Comparison of ENCODE assay signal across 12 cellular contexts in genomic region chr5:56692359-56693219, GRCh38.
DNase-seq lines count a peak whose midpoint lies in the region; ATAC-seq and TF ChIP-seq lines count a peak whose summit lies in the region.
"Had no signal": no experiment of that assay in that cellular context is flagged by ENCODE, and none has a peak within 500 bp of the region (broad histone marks: within the 10 kb centered on the region; RNA-seq: fewer than 3 reads in every experiment).

No MANE protein-coding gene starts in this region.

- TF ChIP-seq EP300 in transverse colon (IDR thresholded peaks at IDR 0.05; ENCODE audit: low read depth), result no peak

- peak in 2 of 3 donors; percentile 18 to 75 for DNase-seq in CD4-positive, CD25-positive, alpha-beta regulatory T cell
- DNase-seq in transverse colon (no peak), type B pancreatic cell (ENCODE audit: extremely low spot score, unreplicated experiment) (no peak), Right ventricle myocardium superior (no peak), progenitor cell of endocrine pancreas (ENCODE audit: low spot score, unreplicated experiment) (no peak)
- DNase-seq: NCI-H2227 treated with DMSO at 0.1 percent for 48 hours, pancreas, RPMI8226 had no signal

- no peaks in the 10 kb centered on the region for H3K9me3 ChIP-seq in CD4-positive, CD25-positive, alpha-beta regulatory T cell (ENCODE audit: control insufficient read depth in 2 of 2, low read length in 2 of 2)
- no peaks in the 10 kb centered on the region for H3K9me3 ChIP-seq in transverse colon
- H3K9me3 ChIP-seq: pancreas had no signal

- TF ChIP-seq CTCF in transverse colon (IDR thresholded peaks at IDR 0.05) (no peak), type B pancreatic cell (conservative IDR thresholded peaks at IDR 0.05) (no peak), progenitor cell of endocrine pancreas (IDR thresholded peaks at IDR 0.05; ENCODE audit: unreplicated experiment) (no peak)

- H3K9me3 Mint-ChIP-seq in CD4-positive, CD25-positive, alpha-beta regulatory T cell, result peaks cover 0 to 6% (median 1%) of the 10 kb centered on the region in 7 donors
- H3K9me3 Mint-ChIP-seq in activated T-helper 17 cell treated with anti-CD3 and anti-CD28 coated beads, Interleukin-2, amount 50 U/mL, for 72 hours, result no peaks in the 10 kb centered on the region
- H3K9me3 Mint-ChIP-seq in type B pancreatic cell (peaks cover 3% of the 10 kb centered on the region), progenitor cell of endocrine pancreas (ENCODE audit: low read depth) (no peaks in the 10 kb centered on the region)

- peak overlapping the region; percentile 79 for H3K4me3 ChIP-seq in CD4-positive, CD25-positive, alpha-beta regulatory T cell (ENCODE audit: low read depth, low read length)
- no peak overlapping the region for H3K4me3 ChIP-seq in transverse colon
- H3K4me3 ChIP-seq: pancreas had no signal

- H3K27ac Mint-ChIP-seq in CD4-positive, CD25-positive, alpha-beta regulatory T cell, result peak overlapping the region; percentile 93 to 98 (median 93)
- peak overlapping the region; percentile 90 for H3K27ac Mint-ChIP-seq in activated T-helper 17 cell treated with anti-CD3 and anti-CD28 coated beads, Interleukin-2, amount 50 U/mL, for 72 hours
- H3K27ac Mint-ChIP-seq in type B pancreatic cell (no peak overlapping the region), progenitor cell of endocrine pancreas (no peak overlapping the region)

- peak overlapping the region; percentile 61 for H3K27ac ChIP-seq in CD4-positive, CD25-positive, alpha-beta regulatory T cell (ENCODE audit: insufficient read depth, low read length, poor library complexity, severe bottlenecking)
- no peak overlapping the region for H3K27ac ChIP-seq in transverse colon
- H3K27ac ChIP-seq: HL-60, pancreas had no signal

- H3K27me3 Mint-ChIP-seq in CD4-positive, CD25-positive, alpha-beta regulatory T cell, result peaks cover 4% of the 10 kb centered on the region
- H3K27me3 Mint-ChIP-seq in activated T-helper 17 cell treated with anti-CD3 and anti-CD28 coated beads, Interleukin-2, amount 50 U/mL, for 72 hours, result no peaks in the 10 kb centered on the region
- H3K27me3 Mint-ChIP-seq in type B pancreatic cell (no peaks in the 10 kb centered on the region), progenitor cell of endocrine pancreas (peaks cover 14% of the 10 kb centered on the region)

- ATAC-seq in CD4-positive, CD25-positive, alpha-beta regulatory T cell (ENCODE audit: low read depth in 2 of 2), result peak; percentile 39 to 43
- ATAC-seq in GM18517 (IDR thresholded peaks at IDR 0.05; ENCODE audit: unreplicated experiment) (peak; percentile 77), HG03135 (IDR thresholded peaks at IDR 0.05; ENCODE audit: unreplicated experiment) (peak; percentile 74), Right ventricle myocardium superior (ENCODE audit: poor library complexity) (no peak)
- ATAC-seq in activated T-helper 17 cell treated with anti-CD3 and anti-CD28 coated beads, Interleukin-2, amount 50 U/mL, for 72 hours (replicated peaks), result peak; percentile 63
- ATAC-seq: pancreas had no signal

- no peak for TF ChIP-seq POLR2A in transverse colon (IDR thresholded peaks at IDR 0.05)

- intact Hi-C loops in transverse colon (cut with DNase I; ENCODE audit: low total_unique reads) (no loop called here), Right ventricle myocardium superior (cut with DNase I) (no loop called here)

- WGBS in transverse colon (ENCODE audit: low coverage in 1 of 2), 2 donors, result 60 to 73% methylated on average over 10 of the region's 10 CpGs

- H3K27me3 ChIP-seq in CD4-positive, CD25-positive, alpha-beta regulatory T cell (ENCODE audit: control insufficient read depth, insufficient read depth, low read length), result no peaks in the 10 kb centered on the region
- no peaks in the 10 kb centered on the region for H3K27me3 ChIP-seq in transverse colon
- H3K27me3 ChIP-seq: pancreas had no signal

- peak overlapping the region; percentile 54 to 77 (median 67) for H3K4me3 Mint-ChIP-seq in CD4-positive, CD25-positive, alpha-beta regulatory T cell
- peak overlapping the region; percentile 76 for H3K4me3 Mint-ChIP-seq in activated T-helper 17 cell treated with anti-CD3 and anti-CD28 coated beads, Interleukin-2, amount 50 U/mL, for 72 hours
- H3K4me3 Mint-ChIP-seq in type B pancreatic cell (no peak overlapping the region), progenitor cell of endocrine pancreas (ENCODE audit: low read depth) (no peak overlapping the region)

- H3K36me3 Mint-ChIP-seq in CD4-positive, CD25-positive, alpha-beta regulatory T cell, result no peaks in the 10 kb centered on the region
- no peaks in the 10 kb centered on the region for H3K36me3 Mint-ChIP-seq in activated T-helper 17 cell treated with anti-CD3 and anti-CD28 coated beads, Interleukin-2, amount 50 U/mL, for 72 hours (ENCODE audit: low read depth)
- no peaks in the 10 kb centered on the region for H3K36me3 Mint-ChIP-seq in type B pancreatic cell
- H3K36me3 Mint-ChIP-seq in progenitor cell of endocrine pancreas (ENCODE audit: insufficient read depth), result no peaks in the 10 kb centered on the region

- peaks cover 80% of the 10 kb centered on the region for H3K4me1 ChIP-seq in CD4-positive, CD25-positive, alpha-beta regulatory T cell (ENCODE audit: control insufficient read depth, insufficient read depth, low read length, poor library complexity, severe bottlenecking)
- H3K4me1 ChIP-seq in transverse colon, result no peaks in the 10 kb centered on the region

- in situ Hi-C loops in transverse colon (cut with MboI; ENCODE audit: low pct_ligation_motif_present in 1 of 4, low pct_unique_long_range_greater_than_20kb in 1 of 4, low sequenced_read_pairs in 3 of 4), result no loop called here

- no peaks in the 10 kb centered on the region for H3K36me3 ChIP-seq in CD4-positive, CD25-positive, alpha-beta regulatory T cell (ENCODE audit: control insufficient read depth, insufficient read depth, low read length)
- no peaks in the 10 kb centered on the region for H3K36me3 ChIP-seq in transverse colon
- H3K36me3 ChIP-seq: pancreas had no signal

- H3K4me1 Mint-ChIP-seq in CD4-positive, CD25-positive, alpha-beta regulatory T cell, result peaks cover 53 to 93% (median 71%) of the 10 kb centered on the region in 4 donors
- peaks cover 54% of the 10 kb centered on the region for H3K4me1 Mint-ChIP-seq in activated T-helper 17 cell treated with anti-CD3 and anti-CD28 coated beads, Interleukin-2, amount 50 U/mL, for 72 hours
- H3K4me1 Mint-ChIP-seq in type B pancreatic cell (ENCODE audit: unreplicated experiment) (peaks cover 44% of the 10 kb centered on the region), progenitor cell of endocrine pancreas (ENCODE audit: low read depth) (peaks cover 6% of the 10 kb centered on the region)

Comparison
In these comparisons a context has a peak if more than half of its experiments do, and no peak if none do; other contexts are left out.
1. DNase-seq: peak in CD4-positive, CD25-positive, alpha-beta regulatory T cell (2 of 3); none in transverse colon (single experiment), type B pancreatic cell (single experiment), Right ventricle myocardium superior (single experiment) and progenitor cell of endocrine pancreas (single experiment).
2. H3K27ac Mint-ChIP-seq: peak in CD4-positive, CD25-positive, alpha-beta regulatory T cell (3 of 3) and activated T-helper 17 cell treated with anti-CD3 and anti-CD28 coated beads, Interleukin-2, amount 50 U/mL, for 72 hours (single experiment); none in type B pancreatic cell (single experiment) and progenitor cell of endocrine pancreas (single experiment).
3. H3K4me3 Mint-ChIP-seq: peak in CD4-positive, CD25-positive, alpha-beta regulatory T cell (4 of 4) and activated T-helper 17 cell treated with anti-CD3 and anti-CD28 coated beads, Interleukin-2, amount 50 U/mL, for 72 hours (single experiment); none in type B pancreatic cell (single experiment) and progenitor cell of endocrine pancreas (single experiment).